1 cellular context compared by ENCODE assay signal in the genomic region with DNA sequence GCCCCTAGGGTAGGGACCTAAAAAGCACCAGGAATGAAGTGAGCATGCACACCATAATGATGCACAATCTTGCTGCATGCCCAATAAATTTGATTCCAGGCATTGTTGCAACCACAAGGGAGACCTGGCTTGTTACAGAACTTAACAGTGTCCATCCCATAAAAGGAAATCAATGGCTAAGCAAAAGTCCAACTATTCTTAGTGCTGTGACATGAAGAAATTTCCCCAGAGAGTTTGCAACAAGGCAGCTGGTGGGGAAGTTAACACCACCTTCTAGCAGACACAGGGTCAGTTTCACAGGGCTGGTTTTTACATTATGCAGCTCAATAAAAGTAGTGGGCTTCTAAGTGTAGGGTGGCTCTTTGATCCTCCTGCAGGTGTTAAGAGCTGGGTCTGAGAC.
TF ChIP-seq lines count a peak whose summit lies in the region.

No MANE protein-coding gene starts in this region.

TF ChIP-seq in HepG2, 621 proteins besides CTCF, POLR2A, EP300 and RAD21 (continued from another document):
- TF ChIP-seq, protein P1, sequence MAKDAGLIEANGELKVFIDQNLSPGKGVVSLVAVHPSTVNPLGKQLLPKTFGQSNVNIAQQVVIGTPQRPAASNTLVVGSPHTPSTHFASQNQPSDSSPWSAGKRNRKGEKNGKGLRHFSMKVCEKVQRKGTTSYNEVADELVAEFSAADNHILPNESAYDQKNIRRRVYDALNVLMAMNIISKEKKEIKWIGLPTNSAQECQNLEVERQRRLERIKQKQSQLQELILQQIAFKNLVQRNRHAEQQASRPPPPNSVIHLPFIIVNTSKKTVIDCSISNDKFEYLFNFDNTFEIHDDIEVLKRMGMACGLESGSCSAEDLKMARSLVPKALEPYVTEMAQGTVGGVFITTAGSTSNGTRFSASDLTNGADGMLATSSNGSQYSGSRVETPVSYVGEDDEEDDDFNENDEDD (CRISPR knock-in tag; IDR thresholded peaks at IDR 0.05; ENCODE audit: borderline replicate concordance), result no peak
- TF ChIP-seq, protein P2, sequence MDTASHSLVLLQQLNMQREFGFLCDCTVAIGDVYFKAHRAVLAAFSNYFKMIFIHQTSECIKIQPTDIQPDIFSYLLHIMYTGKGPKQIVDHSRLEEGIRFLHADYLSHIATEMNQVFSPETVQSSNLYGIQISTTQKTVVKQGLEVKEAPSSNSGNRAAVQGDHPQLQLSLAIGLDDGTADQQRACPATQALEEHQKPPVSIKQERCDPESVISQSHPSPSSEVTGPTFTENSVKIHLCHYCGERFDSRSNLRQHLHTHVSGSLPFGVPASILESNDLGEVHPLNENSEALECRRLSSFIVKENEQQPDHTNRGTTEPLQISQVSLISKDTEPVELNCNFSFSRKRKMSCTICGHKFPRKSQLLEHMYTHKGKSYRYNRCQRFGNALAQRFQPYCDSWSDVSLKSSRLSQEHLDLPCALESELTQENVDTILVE (CRISPR knock-in tag; IDR thresholded peaks at IDR 0.05), result no peak
- TF ChIP-seq GZF1 (CRISPR knock-in tag; IDR thresholded peaks at IDR 0.05) (no peak), FOXA3 (CRISPR knock-in tag; IDR thresholded peaks at IDR 0.05) (no peak), ZNF773 (CRISPR knock-in tag; IDR thresholded peaks at IDR 0.05; ENCODE audit: borderline replicate concordance) (no peak), PAWR (CRISPR knock-in tag; IDR thresholded peaks at IDR 0.05; ENCODE audit: borderline replicate concordance) (no peak), YY1 (IDR thresholded peaks at IDR 0.05; ENCODE audit: insufficient read depth, insufficient replicate concordance, low read depth, low read length) (no peak), CREB1 (IDR thresholded peaks at IDR 0.05) (no peak), CREB1 (CRISPR knock-in tag; IDR thresholded peaks at IDR 0.05) (no peak), DNMT3B (CRISPR knock-in tag; conservative IDR thresholded peaks at IDR 0.05) (no peak), ZFX (CRISPR knock-in tag; IDR thresholded peaks at IDR 0.05; ENCODE audit: low read depth) (no peak), SRY (CRISPR knock-in tag; IDR thresholded peaks at IDR 0.05) (no peak)
- TF ChIP-seq, protein P3, sequence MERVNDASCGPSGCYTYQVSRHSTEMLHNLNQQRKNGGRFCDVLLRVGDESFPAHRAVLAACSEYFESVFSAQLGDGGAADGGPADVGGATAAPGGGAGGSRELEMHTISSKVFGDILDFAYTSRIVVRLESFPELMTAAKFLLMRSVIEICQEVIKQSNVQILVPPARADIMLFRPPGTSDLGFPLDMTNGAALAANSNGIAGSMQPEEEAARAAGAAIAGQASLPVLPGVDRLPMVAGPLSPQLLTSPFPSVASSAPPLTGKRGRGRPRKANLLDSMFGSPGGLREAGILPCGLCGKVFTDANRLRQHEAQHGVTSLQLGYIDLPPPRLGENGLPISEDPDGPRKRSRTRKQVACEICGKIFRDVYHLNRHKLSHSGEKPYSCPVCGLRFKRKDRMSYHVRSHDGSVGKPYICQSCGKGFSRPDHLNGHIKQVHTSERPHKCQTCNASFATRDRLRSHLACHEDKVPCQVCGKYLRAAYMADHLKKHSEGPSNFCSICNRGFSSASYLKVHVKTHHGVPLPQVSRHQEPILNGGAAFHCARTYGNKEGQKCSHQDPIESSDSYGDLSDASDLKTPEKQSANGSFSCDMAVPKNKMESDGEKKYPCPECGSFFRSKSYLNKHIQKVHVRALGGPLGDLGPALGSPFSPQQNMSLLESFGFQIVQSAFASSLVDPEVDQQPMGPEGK (CRISPR knock-in tag; IDR thresholded peaks at IDR 0.05), result no peak
- TF ChIP-seq, protein P4, sequence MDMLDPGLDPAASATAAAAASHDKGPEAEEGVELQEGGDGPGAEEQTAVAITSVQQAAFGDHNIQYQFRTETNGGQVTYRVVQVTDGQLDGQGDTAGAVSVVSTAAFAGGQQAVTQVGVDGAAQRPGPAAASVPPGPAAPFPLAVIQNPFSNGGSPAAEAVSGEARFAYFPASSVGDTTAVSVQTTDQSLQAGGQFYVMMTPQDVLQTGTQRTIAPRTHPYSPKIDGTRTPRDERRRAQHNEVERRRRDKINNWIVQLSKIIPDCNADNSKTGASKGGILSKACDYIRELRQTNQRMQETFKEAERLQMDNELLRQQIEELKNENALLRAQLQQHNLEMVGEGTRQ (IDR thresholded peaks at IDR 0.05; ENCODE audit: low read depth, low read length), result no peak
- TF ChIP-seq, protein P4 (CRISPR knock-in tag; IDR thresholded peaks at IDR 0.05; ENCODE audit: borderline replicate concordance), result no peak
TF ChIP-seq in HepG2: peak in this region for 0.
